15 cellular contexts compared by ENCODE assay signal in genomic region chr1:225465793-225466517, GRCh38. TPM values are rescaled to one million over a fixed set of nuclear protein-coding genes. Genes with fewer than 3 reads are reported as not detected.
DNase-seq lines count a peak whose midpoint lies in the region; ATAC-seq, FAIRE-seq and TF ChIP-seq lines count a peak whose summit lies in the region.
"Had no signal": no experiment of that assay in that cellular context is flagged by ENCODE, and none has a peak within 500 bp of the region (broad histone marks: within the 10 kb centered on the region; RNA-seq: fewer than 3 reads in every experiment).

No MANE protein-coding gene starts in this region.

- intact Hi-C loops in activated naive CD4-positive, alpha-beta T cell treated with anti-CD3 and anti-CD28 coated beads for 36 hours (cut with micrococcal nuclease) = loop anchor here (2.0 kb wide), 3 partner anchors 147 to 597 kb away; partner anchors contain the start of genes H3-3A and SRP9
- intact Hi-C loops in PC-9 (cut with micrococcal nuclease; ENCODE audit: unreplicated experiment) = loop anchor here (1.0 to 5.0 kb wide), 3 partner anchors 17 to 596 kb away; partner anchors contain the start of genes H3-3A and LBR
- intact Hi-C loops in spleen (cut with DNase I; ENCODE audit: low total_unique reads) = no loop called here
- intact Hi-C loops in left colon (cut with DNase I, micrococcal nuclease) = no loop called here

- no peak overlapping the region for H2BK120ac ChIP-seq in H1 (replicated peaks; ENCODE audit: low read depth, low read length)

- TSS peak; percentile 70 for BruUV-seq in PC-9 (replicated peaks; lab: Mats Ljungman, UMichigan)

- TF ChIP-seq POLR2A in H1 (IDR thresholded peaks at IDR 0.05; ENCODE audit: control extremely low read depth in 1 of 2, low read depth in 2 of 2, low read length in 2 of 2) (no peak), spleen (IDR thresholded peaks at IDR 0.05) (no peak)

- H3K27me3 Mint-ChIP-seq in activated naive CD4-positive, alpha-beta T cell treated with anti-CD3 and anti-CD28 coated beads for 36 hours (ENCODE audit: low read depth) = no peaks in the 10 kb centered on the region

- TF ChIP-seq RAD21 in H1 (IDR thresholded peaks at IDR 0.05 in 1 of 2, conservative IDR thresholded peaks at IDR 0.05 in 1 of 2; ENCODE audit: low read depth in 2 of 2, low read length in 2 of 2) = no peak

- H3K9me3 ChIP-seq in PC-9 (ENCODE audit: insufficient read depth, low read depth) (no peaks in the 10 kb centered on the region), H1 (ENCODE audit: insufficient read depth in 2 of 2, low read depth in 1 of 2, low read length in 1 of 2) (no peaks in the 10 kb centered on the region), spleen (no peaks in the 10 kb centered on the region)
- H3K9me3 ChIP-seq: thoracic aorta had no signal

- peak; percentile 2 for DNase-seq in activated naive CD4-positive, alpha-beta T cell treated with anti-CD3 and anti-CD28 coated beads for 36 hours
- no peak for DNase-seq in activated naive CD4-positive, alpha-beta T cell treated with anti-CD3 and anti-CD28 coated beads, Interleukin-2, amount 50 U/mL, for 16 hours
- DNase-seq in PC-9 (no peak), H1 (ENCODE audit: low read depth in 1 of 2, low spot score in 2 of 2) (no peak), spleen (peak; percentile 74), EL (no peak), left colon (no peak), NCI-H748 (lab: John Stamatoyannopoulos, UW; ENCODE audit: unreplicated experiment) (no peak)
- DNase-seq: DMS53; effector CD8-positive, alpha-beta T cell; NCI-H187; NCI-H526 had no signal

- peak overlapping the region; percentile 1; the same call in 1 of the 2 replicates for H2BK15ac ChIP-seq in H1 (ENCODE audit: low read length)

- no peak overlapping the region for H2AK5ac ChIP-seq in H1 (ENCODE audit: low read depth, low read length)

- H4K8ac ChIP-seq in H1 (ENCODE audit: extremely low read depth, insufficient read depth, low read length) = no peak overlapping the region

- no peak for ATAC-seq in left colon
- ATAC-seq: Right ventricle myocardium inferior had no signal

- H3K79me2 ChIP-seq in PC-9 (ENCODE audit: low read depth) = no peaks in the 10 kb centered on the region
- H3K79me2 ChIP-seq in H1 (ENCODE audit: control insufficient read depth in 1 of 2, insufficient read depth in 2 of 2, low read length in 2 of 2) = no peaks in the 10 kb centered on the region

- H3K4me3 ChIP-seq in PC-9 (no peak overlapping the region; the same call in 1 of the 2 replicates), H1 (ENCODE audit: extremely low read depth in 1 of 4, insufficient read depth in 2 of 4, low read depth in 3 of 4, low read length in 4 of 4) (no peak overlapping the region), spleen (no peak overlapping the region)
- H3K4me3 ChIP-seq: thoracic aorta had no signal

- H3K4me1 Mint-ChIP-seq in activated naive CD4-positive, alpha-beta T cell treated with anti-CD3 and anti-CD28 coated beads for 36 hours (ENCODE audit: low read depth) = peaks cover 23% of the 10 kb centered on the region

- peak overlapping the region; percentile 99 for H3K27ac Mint-ChIP-seq in activated naive CD4-positive, alpha-beta T cell treated with anti-CD3 and anti-CD28 coated beads for 36 hours

- no peak overlapping the region for H3K18ac ChIP-seq in H1 (ENCODE audit: extremely low read depth, low read length)

- peak overlapping the region; percentile 33 for H4K91ac ChIP-seq in H1 (replicated peaks; ENCODE audit: insufficient read length, low read length)

- H2BK5ac ChIP-seq in H1 (ENCODE audit: low read depth, low read length) = no peak overlapping the region

- H3K27me3 ChIP-seq in PC-9 (ENCODE audit: insufficient read depth, low read depth) (no peaks in the 10 kb centered on the region), H1 (replicated peaks in 1 of 4; ENCODE audit: control insufficient read depth in 3 of 4, extremely low read depth in 1 of 4, insufficient read depth in 3 of 4, low read length in 3 of 4) (no peaks in the 10 kb centered on the region; a peak in 1 of 7 replicates), spleen (replicated peaks in 1 of 7) (no peaks in the 10 kb centered on the region)

- POLR2A ChIA-PET in PC-9 (lab: Charles Lee; ENCODE audit: unreplicated experiment) (interaction anchor here (0.7 kb wide), 1 partner anchor 597 kb away, joined by 5 read pairs; the partner anchor contains the start of gene H3-3A), H1 (lab: Charles Lee; ENCODE audit: partially characterized antibody) (no interaction called here)

- no peak for TF ChIP-seq EP300 in H1 (IDR thresholded peaks at IDR 0.05; ENCODE audit: borderline replicate concordance in 1 of 2, low read depth in 2 of 2, low read length in 2 of 2)

- no peaks in the 10 kb centered on the region for H3K36me3 Mint-ChIP-seq in activated naive CD4-positive, alpha-beta T cell treated with anti-CD3 and anti-CD28 coated beads for 36 hours (ENCODE audit: low read depth)

- no peak overlapping the region for H4K5ac ChIP-seq in H1 (ENCODE audit: insufficient read length, low read depth, low read length)

- no peaks in the 10 kb centered on the region for H3K9me3 Mint-ChIP-seq in activated naive CD4-positive, alpha-beta T cell treated with anti-CD3 and anti-CD28 coated beads for 36 hours

- H3K9ac ChIP-seq in H1 (replicated peaks in 1 of 4; ENCODE audit: extremely low read depth in 1 of 4, low read depth in 3 of 4, low read length in 3 of 4) = no peak overlapping the region

- H3K27ac ChIP-seq in PC-9 (peak overlapping the region; percentile 51), H1 (ENCODE audit: low read depth, low read length) (no peak overlapping the region), spleen (peak overlapping the region in 6 of 8 donors; percentile 95 to 98 (median 98))
- H3K27ac ChIP-seq: thoracic aorta had no signal

- H2AFZ ChIP-seq in PC-9 (peak overlapping the region; percentile 56; the same call in 1 of the 2 replicates), H1 (ENCODE audit: low read length) (no peak overlapping the region)

- H3K9me2 ChIP-seq in PC-9 (ENCODE audit: insufficient read depth) = no peaks in the 10 kb centered on the region

- H3K79me1 ChIP-seq in H1 (ENCODE audit: low read depth, low read length) = no peaks in the 10 kb centered on the region

- H3K56ac ChIP-seq in H1 (replicated peaks; ENCODE audit: insufficient read length, low read depth, low read length) = no peak overlapping the region

- no peak overlapping the region for H3K4ac ChIP-seq in H1 (replicated peaks; ENCODE audit: insufficient read length, low read depth, low read length)

- H3K4me2 ChIP-seq in PC-9 (peak overlapping the region; percentile 65), H1 (ENCODE audit: insufficient read depth in 1 of 2, low read depth in 2 of 2, low read length in 2 of 2) (peak overlapping the region in 1 of 2 experiments; percentile 28; a peak in 1 of 4 replicates)

- H3F3A ChIP-seq in PC-9 (ENCODE audit: insufficient read depth, low read depth) = peaks cover 43% of the 10 kb centered on the region

- WGBS in H1 (ENCODE audit: extremely low coverage in 1 of 2, insufficient coverage in 1 of 2, insufficient read length in 1 of 2, insufficient replicate concordance in 2 of 2, low coverage in 1 of 2, low lambda C conversion rate in 2 of 2, missing lambda C conversion rate in 1 of 2), 2 experiments = 90% methylated on average over 26 of the region's 26 CpGs; no CpG with 5 or more reads in 1 of the 2 experiments
- WGBS in spleen, 5 donors = 89 to 92% (median 90%) methylated on average over 22 to 26 of the region's 26 CpGs

- H3K4me1 ChIP-seq in PC-9 (replicated peaks; ENCODE audit: insufficient read depth) (peaks cover 51% of the 10 kb centered on the region), H1 (replicated peaks in 1 of 4; ENCODE audit: control insufficient read depth in 3 of 4, insufficient read depth in 4 of 4, low read length in 3 of 4) (peaks cover 6 to 20% (median 12%) of the 10 kb centered on the region in 4 experiments), spleen (peaks cover 16 to 74% (median 33%) of the 10 kb centered on the region in 6 donors)

- H3K36me3 ChIP-seq in PC-9 (ENCODE audit: low read depth) (no peaks in the 10 kb centered on the region), H1 (ENCODE audit: control insufficient read depth in 2 of 4, insufficient read depth in 4 of 4, low read length in 3 of 4) (no peaks in the 10 kb centered on the region), spleen (no peaks in the 10 kb centered on the region)
- H3K36me3 ChIP-seq: thoracic aorta had no signal

- peak overlapping the region; percentile 14 for H3K4me3 Mint-ChIP-seq in activated naive CD4-positive, alpha-beta T cell treated with anti-CD3 and anti-CD28 coated beads for 36 hours

- H3K23me2 ChIP-seq in H1 (ENCODE audit: low read depth, low read length) = no peaks in the 10 kb centered on the region

- no peak for TF ChIP-seq CTCF in PC-9 (conservative IDR thresholded peaks at IDR 0.05)
- no peak for TF ChIP-seq CTCF in H1 (IDR thresholded peaks at IDR 0.05; ENCODE audit: control extremely low read depth in 1 of 3, insufficient read depth in 1 of 3, low read depth in 1 of 3, low read length in 3 of 3)
- no peak for TF ChIP-seq CTCF in spleen (IDR thresholded peaks at IDR 0.05 in 8 of 11, conservative IDR thresholded peaks at IDR 0.05 in 3 of 11)

- FAIRE-seq in H1 (lab: Jason Lieb, UNC) = no peak
- FAIRE-seq: TTC549 had no signal

- H2BK12ac ChIP-seq in H1 (ENCODE audit: low read depth, low read length) = no peak overlapping the region

- H4K20me1 ChIP-seq in PC-9 (ENCODE audit: insufficient read depth) (no peaks in the 10 kb centered on the region), H1 (replicated peaks in 1 of 2; ENCODE audit: control insufficient read depth in 1 of 2, insufficient read depth in 2 of 2, low read length in 2 of 2) (no peaks in the 10 kb centered on the region)

- 0 out of 2 replicates have a peak overlapping the region, but pooled peaks have one; percentile 2 for H2BK20ac ChIP-seq in H1 (ENCODE audit: low read length)

- no peak overlapping the region for H3K14ac ChIP-seq in H1 (ENCODE audit: insufficient read length)

- H3K23ac ChIP-seq in H1 (ENCODE audit: insufficient read length) = no peak overlapping the region

- CTCF ChIA-PET in activated naive CD4-positive, alpha-beta T cell treated with anti-CD3 and anti-CD28 coated beads for 36 hours (lab: Charles Lee) = interaction anchor here (0.6 to 3.5 kb wide), 3 partner anchors 9 to 942 kb away, joined by 3 to 14 read pairs (median 6); no protein-coding TSS in a partner anchor
- CTCF ChIA-PET in PC-9 (lab: Charles Lee) (interaction anchor here (0.5 to 1.4 kb wide), 4 partner anchors 12 to 312 kb away, joined by 3 to 5 read pairs (median 4); partner anchors contain the start of gene SRP9), H1 (lab: Charles Lee; ENCODE audit: partially characterized antibody) (interaction anchor here (0.7 to 2.4 kb wide), 7 partner anchors 9 to 521 kb away, joined by 3 to 9 read pairs (median 4); no protein-coding TSS in a partner anchor)

RNA-seq across cellular contexts. Expression of gene LBR, which starts 38.1 kb away (rescaled TPM):
- 100 to 1,000 TPM; 132 to 138 TPM for total RNA-seq in activated naive CD4-positive, alpha-beta T cell treated with anti-CD3 and anti-CD28 coated beads for 36 hours
- total RNA-seq in PC-9 (2021) (128 and 158 TPM in 2 replicates), spleen (100 to 1,000 TPM in 1 of 7 donors, 10 to 100 TPM in 6; 83.7 to 157 (median 88.9) TPM), left colon (10 to 100 TPM; 85.2 to 88.5 TPM)
- 89.8 and 93.0 TPM in 2 replicates for total RNA-seq in H1 (2021; fragmentation: NEBNext Ultra II Directional; extraction: Animal tissue kit (Norgen Biotek cat#: 25700))
- polyA plus RNA-seq in H1 (2011; rRNA removed) (32.1 and 39.1 TPM in 2 replicates), spleen (10 to 100 TPM; 20.8 to 44.7 (median 29.1) TPM)
- polyA plus RNA-seq in H1 (2011; cell fraction: cytosol; rRNA removed) = 35.5 TPM
- polyA plus RNA-seq in H1 (2011; cell fraction: nucleus; rRNA removed) = 41.7 TPM
- polyA plus RNA-seq in H1 (2012, experiment 1 of 2) = 42.4 to 77.4 TPM (median 46.1 TPM) in 4 replicates
- polyA plus RNA-seq in H1 (2012, experiment 2 of 2) = 7.1 TPM
- 113 TPM for polyA plus RNA-seq in H1 (2013, experiment 1 of 2)
- polyA plus RNA-seq in H1 (2013, experiment 2 of 2) = 124 TPM
- polyA minus RNA-seq in H1 (2011; rRNA and poly(A)+ RNA removed) = 57.7 and 76.1 TPM in 2 replicates
- polyA minus RNA-seq in H1 (2011; cell fraction: cytosol; rRNA and poly(A)+ RNA removed) = 27.3 TPM
- polyA minus RNA-seq in H1 (2011; cell fraction: nucleus; rRNA and poly(A)+ RNA removed) = 50.5 TPM

Comparison
In these comparisons a context has a peak if more than half of its experiments do, and no peak if none do; other contexts are left out.
1. DNase-seq: peak in activated naive CD4-positive, alpha-beta T cell treated with anti-CD3 and anti-CD28 coated beads for 36 hours (single experiment) and spleen (single experiment); none in activated naive CD4-positive, alpha-beta T cell treated with anti-CD3 and anti-CD28 coated beads, Interleukin-2, amount 50 U/mL, for 16 hours (single experiment), PC-9 (0 of 2), H1 (0 of 2), EL (single experiment), left colon (0 of 2) and NCI-H748 (single experiment).
2. intact Hi-C loops: an anchor here in activated naive CD4-positive, alpha-beta T cell treated with anti-CD3 and anti-CD28 coated beads for 36 hours (2.0 kb wide) and PC-9 (1.0 to 5.0 kb wide); none called in spleen and left colon.